30 cellular contexts compared by ENCODE assay signal in the genomic region with DNA sequence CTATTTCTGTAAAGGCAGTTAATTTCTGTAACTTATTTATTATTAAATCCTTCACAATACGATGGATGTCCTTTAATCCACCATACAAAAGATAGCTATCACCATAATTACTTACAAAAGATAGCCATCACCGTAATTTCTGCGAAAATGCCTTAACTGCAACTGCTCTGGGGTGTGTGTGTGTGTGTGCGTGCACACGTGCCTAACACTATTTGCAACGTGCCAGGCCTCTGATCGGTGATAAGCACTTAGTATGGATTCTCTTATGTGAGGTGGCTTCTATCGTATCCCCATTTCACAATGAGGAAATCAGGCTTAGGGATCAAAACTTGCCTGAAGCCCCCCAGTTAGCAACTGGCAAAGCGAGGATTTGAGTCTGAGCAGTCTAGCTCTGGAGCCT.
"Had no signal": no experiment of that assay in that cellular context is flagged by ENCODE, and none has a peak within 500 bp of the region (broad histone marks: within the 10 kb centered on the region; RNA-seq: fewer than 3 reads in every experiment).

No MANE protein-coding gene starts in this region.

- H3K4me1 ChIP-seq: adrenal gland, colonic mucosa had no signal

- H3K36me3 ChIP-seq: adrenal gland, cardiac muscle cell, colonic mucosa, gastroesophageal sphincter had no signal

- ATAC-seq: activated CD4-positive, alpha-beta T cell treated with anti-CD3 and anti-CD28 coated beads for 36 hours; activated CD8-positive, alpha-beta memory T cell treated with anti-CD3 and anti-CD28 coated beads, Interleukin-2, amount 10 ng/mL, durations not matched to agents 7 days and 5 days; activated CD8-positive, alpha-beta T cell treated with anti-CD3 and anti-CD28 coated beads, Interleukin-2, amount 10 ng/mL, durations not matched to agents 7 days and 5 days; activated naive CD8-positive, alpha-beta T cell treated with anti-CD3 and anti-CD28 coated beads, Interleukin-2, amount 50 U/mL, for 24 hours; body of pancreas; esophagus mucosa; gastroesophageal sphincter; T-helper 17 cell had no signal

- H3K9me3 ChIP-seq: adrenal gland, body of pancreas, colonic mucosa, gastroesophageal sphincter had no signal

- H3K27me3 ChIP-seq: adrenal gland, body of pancreas, cardiac muscle cell, colonic mucosa, gastroesophageal sphincter had no signal

- DNase-seq: activated CD4-positive, alpha-beta memory T cell treated with anti-CD3 and anti-CD28 coated beads for 36 hours; activated CD4-positive, alpha-beta T cell treated with anti-CD3 and anti-CD28 coated beads for 36 hours; activated CD4-positive, alpha-beta T cell treated with anti-CD3 and anti-CD28 coated beads, Interleukin-2, amount 10 ng/mL, durations not matched to agents 24 days and 14 days; activated CD4-positive, CD25-positive, alpha-beta regulatory T cell; activated CD4-positive, CD25-positive, alpha-beta regulatory T cell treated with anti-CD3 and anti-CD28 coated beads, Interleukin-2, amount 50 U/mL, for 72 hours; activated CD8-positive, alpha-beta memory T cell treated with anti-CD3 and anti-CD28 coated beads, Interleukin-2, amount 10 ng/mL, durations not matched to agents 7 days and 5 days; activated CD8-positive, alpha-beta memory T cell treated with anti-CD3 and anti-CD28 coated beads, Interleukin-2, amount 50 U/mL, for 4 hours; activated CD8-positive, alpha-beta T cell treated with anti-CD3 and anti-CD28 coated beads, Interleukin-2, amount 10 ng/mL, durations not matched to agents 7 days and 5 days; activated effector memory CD4-positive, alpha-beta T cell treated with anti-CD3 and anti-CD28 coated beads, Interleukin-2, amount 50 U/mL, for 16 hours; activated naive CD4-positive, alpha-beta T cell treated with anti-CD3 and anti-CD28 coated beads for 36 hours; activated naive CD8-positive, alpha-beta T cell treated with anti-CD3 and anti-CD28 coated beads for 36 hours; activated naive CD8-positive, alpha-beta T cell treated with anti-CD3 and anti-CD28 coated beads, Interleukin-2, amount 50 U/mL, for 24 hours; activated T-cell treated with anti-CD3 and anti-CD28 coated beads, Interleukin-2, amount 50 U/mL, for 1 hour; activated T-cell treated with anti-CD3 and anti-CD28 coated beads, Interleukin-2, amount 50 U/mL, for 48 hours; adrenal gland; amygdala; aorta; body of pancreas; central memory CD4-positive, alpha-beta T cell; cerebellar nuclear complex; colonic mucosa; effector memory CD4-positive, alpha-beta T cell; endodermal cell; foreskin fibroblast; T-helper 1 cell; T-helper 17 cell; T1000 had no signal

- H3K27ac ChIP-seq: adrenal gland, body of pancreas, cardiac muscle cell, colonic mucosa had no signal

- H3K4me3 ChIP-seq: adrenal gland, body of pancreas, cardiac muscle cell, colonic mucosa, gastroesophageal sphincter had no signal
